Comparison of ENCODE assay signal across 31 cellular contexts in the genomic region with DNA sequence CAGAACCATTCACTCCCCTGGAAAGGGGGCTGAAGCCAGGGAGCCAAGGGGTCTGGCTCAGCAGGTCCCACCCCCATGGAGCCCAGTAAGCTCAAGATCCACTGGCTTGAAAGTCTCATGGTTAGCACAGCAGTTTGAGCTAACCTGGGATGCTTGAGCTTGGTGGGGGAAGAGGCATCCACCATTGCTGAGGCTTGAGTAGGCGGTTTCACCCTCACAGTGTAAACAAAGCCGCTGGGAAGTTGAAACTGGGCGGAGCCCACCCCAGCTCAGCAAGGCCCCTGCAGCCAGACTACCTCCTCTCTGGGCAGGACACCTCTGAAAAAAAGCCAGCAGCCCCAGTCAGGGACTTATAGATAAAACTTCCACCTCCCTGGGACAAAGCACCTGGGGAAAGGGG.
"Had no signal": no experiment of that assay in that cellular context is flagged by ENCODE, and none has a peak within 500 bp of the region (broad histone marks: within the 10 kb centered on the region; RNA-seq: fewer than 3 reads in every experiment).

No MANE protein-coding gene starts in this region.

- ATAC-seq: activated naive CD4-positive, alpha-beta T cell treated with anti-CD3 and anti-CD28 coated beads, Interleukin-2, amount 50 U/mL, for 72 hours; activated T-cell treated with anti-CD3 and anti-CD28 coated beads, Interleukin-2, amount 50 U/mL, for 4 hours; body of pancreas had no signal

- H3K9me3 ChIP-seq: adrenal gland, body of pancreas, breast epithelium had no signal

- H3K27me3 ChIP-seq: adrenal gland, body of pancreas, breast epithelium, SJCRH30 had no signal

- H3K9me3 Mint-ChIP-seq: activated naive CD4-positive, alpha-beta T cell treated with anti-CD3 and anti-CD28 coated beads for 36 hours; activated naive CD4-positive, alpha-beta T cell treated with anti-CD3 and anti-CD28 coated beads, Interleukin-2, amount 50 U/mL, for 72 hours; activated T-cell treated with anti-CD3 and anti-CD28 coated beads, Interleukin-2, amount 50 U/mL, for 4 hours; activated T-helper 1 cell treated with anti-CD3 and anti-CD28 coated beads, Interleukin-12 subunit alpha, Interleukin-12 subunit beta, Interleukin-2, Interleukin-4 antibody, amounts not matched to agents 30 ng/mL and 10 ng/mL and 1 ng/mL, durations not matched to agents 14 hours and 24 hours and 36 hours had no signal

- H3K4me1 ChIP-seq: adrenal gland, body of pancreas, breast epithelium had no signal

- H3K27ac ChIP-seq: adrenal gland, body of pancreas, breast epithelium, coronary artery, SJCRH30, SK-N-MC, VCaP had no signal

- H3K36me3 ChIP-seq: adrenal gland, breast epithelium, SJCRH30 had no signal

- H3K27ac Mint-ChIP-seq: activated naive CD4-positive, alpha-beta T cell treated with anti-CD3 and anti-CD28 coated beads for 36 hours; activated naive CD4-positive, alpha-beta T cell treated with anti-CD3 and anti-CD28 coated beads, Interleukin-2, amount 50 U/mL, for 72 hours; activated T-helper 1 cell treated with anti-CD3 and anti-CD28 coated beads, Interleukin-12 subunit alpha, Interleukin-12 subunit beta, Interleukin-2, Interleukin-4 antibody, amounts not matched to agents 30 ng/mL and 10 ng/mL and 1 ng/mL, durations not matched to agents 14 hours and 24 hours and 36 hours had no signal

- H3K4me3 ChIP-seq: adrenal gland, body of pancreas, breast epithelium, coronary artery, SJCRH30, SK-N-MC had no signal

- DNase-seq: activated CD4-positive, alpha-beta T cell treated with anti-CD3 and anti-CD28 coated beads for 1 hour; activated CD4-positive, alpha-beta T cell treated with anti-CD3 and anti-CD28 coated beads for 48 hours; activated CD4-positive, alpha-beta T cell treated with anti-CD3 and anti-CD28 coated beads, Interleukin-2, amount 50 U/mL, for 4 hours; activated CD4-positive, CD25-positive, alpha-beta regulatory T cell; activated CD8-positive, alpha-beta memory T cell treated with anti-CD3 and anti-CD28 coated beads, Interleukin-2, amount 50 U/mL, for 4 hours; activated gamma-delta T cell treated with Interleukin-2 at 50 U/mL for 16 hours; activated naive CD4-positive, alpha-beta T cell treated with anti-CD3 and anti-CD28 coated beads for 36 hours; activated T-cell treated with anti-CD3 and anti-CD28 coated beads for 4 hours; activated T-cell treated with anti-CD3 and anti-CD28 coated beads, Interleukin-2, amount 50 U/mL, for 4 hours; adrenal gland; Kasumi-1; MM.1S; MV-4-11; NCI-H1092; NCI-H1436 treated with DMSO at 0.1 percent for 48 hours; NCI-H1694 treated with DMSO at 0.1 percent for 48 hours; NCI-H2029; NCI-H345; NCI-H526; NCI-H748 treated with DMSO at 0.1 percent for 48 hours; OCI-M1; SHP77; SJCRH30; T1000 had no signal

- H3K4me3 Mint-ChIP-seq: activated naive CD4-positive, alpha-beta T cell treated with anti-CD3 and anti-CD28 coated beads for 36 hours; activated T-cell treated with anti-CD3 and anti-CD28 coated beads, Interleukin-2, amount 50 U/mL, for 4 hours; activated T-helper 1 cell treated with anti-CD3 and anti-CD28 coated beads, Interleukin-12 subunit alpha, Interleukin-12 subunit beta, Interleukin-2, Interleukin-4 antibody, amounts not matched to agents 30 ng/mL and 10 ng/mL and 1 ng/mL, durations not matched to agents 14 hours and 24 hours and 36 hours had no signal
